ENCODE assay signal across 8 cellular contexts in the genomic region with DNA sequence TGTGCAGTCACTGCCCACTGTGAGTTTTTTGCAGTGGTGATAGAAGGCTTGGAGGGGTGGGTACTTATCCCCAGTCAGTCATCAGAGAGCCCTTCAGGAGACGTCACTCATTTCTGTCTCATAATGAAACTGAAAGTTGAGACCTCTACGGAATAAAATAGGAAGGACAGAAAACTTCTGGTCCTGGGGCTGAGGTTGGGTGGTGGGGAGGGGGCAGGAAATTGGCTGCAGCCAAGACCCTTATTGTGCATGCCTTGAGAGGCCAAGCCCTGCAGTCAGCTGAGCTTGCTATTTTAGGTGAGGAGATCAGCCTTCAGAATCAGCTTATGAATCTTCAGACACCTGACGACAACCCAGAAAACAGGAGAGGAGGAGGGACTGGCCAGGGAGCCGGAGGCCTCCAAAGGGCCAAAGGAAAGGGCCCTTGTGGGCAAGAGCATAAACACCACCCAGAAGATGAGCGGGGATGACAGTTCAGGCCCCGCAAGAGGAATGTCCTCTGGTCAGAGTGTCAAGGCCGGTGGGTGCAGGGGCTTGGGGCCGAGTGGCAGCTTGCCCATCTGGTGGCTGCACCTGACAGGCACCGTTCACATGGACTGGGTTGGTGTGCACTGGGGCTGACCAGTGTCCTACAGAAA. TPM values are rescaled to one million over a fixed set of nuclear protein-coding genes. Genes with fewer than 3 reads are reported as not detected.
A peak's percentile ranks its signal among the peaks of the same experiment; 100 is the strongest.
DNase-seq lines count a peak whose midpoint lies in the region; ATAC-seq, FAIRE-seq and TF ChIP-seq lines count a peak whose summit lies in the region.

No MANE protein-coding gene starts in this region.

- H3K9ac ChIP-seq in H1 (replicated peaks in 1 of 4; ENCODE audit: extremely low read depth in 1 of 4, low read depth in 3 of 4, low read length in 3 of 4), result no peak overlapping the region

- peak overlapping the region; percentile 65 to 94 (median 89) for H3K4me3 Mint-ChIP-seq in CD8-positive, alpha-beta memory T cell

- H4K20me1 ChIP-seq in H1 (replicated peaks in 1 of 2; ENCODE audit: control insufficient read depth in 1 of 2, insufficient read depth in 2 of 2, low read length in 2 of 2), result no peaks in the 10 kb centered on the region

- peaks cover 2% of the 10 kb centered on the region for H3K23me2 ChIP-seq in H1 (ENCODE audit: low read depth, low read length)

- peak overlapping the region; percentile 85 for H2BK120ac ChIP-seq in H1 (replicated peaks; ENCODE audit: low read depth, low read length)

- H3K4me1 ChIP-seq in CD8-positive, alpha-beta memory T cell (ENCODE audit: insufficient read depth, low read length), result peaks cover 13% of the 10 kb centered on the region
- H3K4me1 ChIP-seq in H1 (replicated peaks in 1 of 4; ENCODE audit: control insufficient read depth in 3 of 4, insufficient read depth in 4 of 4, low read length in 3 of 4) (peaks cover 8 to 22% (median 15%) of the 10 kb centered on the region in 4 experiments), breast epithelium (no peaks in the 10 kb centered on the region)

- H3K36me3 ChIP-seq in CD8-positive, alpha-beta memory T cell (ENCODE audit: insufficient read depth, low read length), result no peaks in the 10 kb centered on the region
- no peaks in the 10 kb centered on the region for H3K36me3 ChIP-seq in H1 (ENCODE audit: control insufficient read depth in 2 of 4, insufficient read depth in 4 of 4, low read length in 3 of 4)
- H3K36me3 ChIP-seq in breast epithelium, result no peaks in the 10 kb centered on the region

- H3K4me2 ChIP-seq in H1 (ENCODE audit: insufficient read depth in 1 of 2, low read depth in 2 of 2, low read length in 2 of 2), result no peak overlapping the region

- H2BK15ac ChIP-seq in H1 (ENCODE audit: low read length), result peak overlapping the region; percentile 63

- peak overlapping the region; percentile 91; the same call in 1 of the 2 replicates for H2BK12ac ChIP-seq in H1 (ENCODE audit: low read depth, low read length)

- TF ChIP-seq CTCF in H1 (IDR thresholded peaks at IDR 0.05; ENCODE audit: control extremely low read depth in 1 of 3, insufficient read depth in 1 of 3, low read depth in 1 of 3, low read length in 3 of 3) (no peak), breast epithelium (IDR thresholded peaks at IDR 0.05) (no peak)

- no peak overlapping the region for H3K27ac ChIP-seq in CD8-positive, alpha-beta memory T cell (ENCODE audit: low read depth, low read length)
- H3K27ac ChIP-seq in H1 (ENCODE audit: low read depth, low read length) (no peak overlapping the region), breast epithelium (no peak overlapping the region)

- no peak overlapping the region for H2AFZ ChIP-seq in H1 (ENCODE audit: low read length)

- no peaks in the 10 kb centered on the region for H3K27me3 ChIP-seq in CD8-positive, alpha-beta memory T cell (ENCODE audit: insufficient read depth, low read length, poor library complexity, severe bottlenecking)
- H3K27me3 ChIP-seq in H1 (replicated peaks in 1 of 4; ENCODE audit: control insufficient read depth in 3 of 4, extremely low read depth in 1 of 4, insufficient read depth in 3 of 4, low read length in 3 of 4) (no peaks in the 10 kb centered on the region), breast epithelium (peaks cover 0 to 16% of the 10 kb centered on the region in 2 donors)

- H2AK5ac ChIP-seq in H1 (ENCODE audit: low read depth, low read length), result peak overlapping the region; percentile 32; the same call in 1 of the 2 replicates

- H3K4ac ChIP-seq in H1 (replicated peaks; ENCODE audit: insufficient read length, low read depth, low read length), result peak overlapping the region; percentile 48

- H2BK5ac ChIP-seq in H1 (ENCODE audit: low read depth, low read length), result peak overlapping the region; percentile 97; the same call in 1 of the 2 replicates

- no peak overlapping the region for H4K8ac ChIP-seq in H1 (ENCODE audit: extremely low read depth, insufficient read depth, low read length)

- H3K79me2 ChIP-seq in H1 (ENCODE audit: control insufficient read depth in 1 of 2, insufficient read depth in 2 of 2, low read length in 2 of 2), result no peaks in the 10 kb centered on the region

- 87% methylated on average over 9 of the region's 9 CpGs; no CpG with 5 or more reads in 1 of the 2 experiments for WGBS in H1 (ENCODE audit: extremely low coverage in 1 of 2, insufficient coverage in 1 of 2, insufficient read length in 1 of 2, insufficient replicate concordance in 2 of 2, low coverage in 1 of 2, low lambda C conversion rate in 2 of 2, missing lambda C conversion rate in 1 of 2), 2 experiments

- no peak overlapping the region for H3K23ac ChIP-seq in H1 (ENCODE audit: insufficient read length)

- H2BK20ac ChIP-seq in H1 (ENCODE audit: low read length), result peak overlapping the region; percentile 97

- TF ChIP-seq EP300 in H1 (IDR thresholded peaks at IDR 0.05; ENCODE audit: borderline replicate concordance in 1 of 2, low read depth in 2 of 2, low read length in 2 of 2), result no peak

- H3K36me3 Mint-ChIP-seq in CD8-positive, alpha-beta memory T cell, result peaks cover 0 to 2% (median 0%) of the 10 kb centered on the region in 3 donors

- no peak overlapping the region for H4K5ac ChIP-seq in H1 (ENCODE audit: insufficient read length, low read depth, low read length)

- H3K27me3 Mint-ChIP-seq in CD8-positive, alpha-beta memory T cell, result no peaks in the 10 kb centered on the region

- ATAC-seq in GM19438 (IDR thresholded peaks at IDR 0.05; ENCODE audit: low read depth, unreplicated experiment) (peak; percentile 68), HG03558 (IDR thresholded peaks at IDR 0.05; ENCODE audit: extremely low read depth, unreplicated experiment) (peak; percentile 60), HG02840 (IDR thresholded peaks at IDR 0.05; ENCODE audit: low FRiP score, unreplicated experiment) (no peak)

- H3K9me3 ChIP-seq in CD8-positive, alpha-beta memory T cell (ENCODE audit: low read length), result no peaks in the 10 kb centered on the region
- H3K9me3 ChIP-seq in H1 (ENCODE audit: insufficient read depth in 2 of 2, low read depth in 1 of 2, low read length in 1 of 2), result no peaks in the 10 kb centered on the region
- H3K9me3 ChIP-seq in breast epithelium, result no peaks in the 10 kb centered on the region

- TF ChIP-seq RAD21 in H1 (IDR thresholded peaks at IDR 0.05 in 1 of 2, conservative IDR thresholded peaks at IDR 0.05 in 1 of 2; ENCODE audit: low read depth in 2 of 2, low read length in 2 of 2), result no peak

- no peak for FAIRE-seq in H1 (lab: Jason Lieb, UNC)

- DNase-seq in CD8-positive, alpha-beta memory T cell, result peak in 1 of 5 donors; percentile 32
- DNase-seq in H1 (ENCODE audit: low read depth in 1 of 2, low spot score in 2 of 2) (no peak), breast epithelium (ENCODE audit: low spot score in 2 of 2) (no peak), NCI-H1436 treated with DMSO at 0.1 percent for 48 hours (lab: John Stamatoyannopoulos, UW) (no peak), GOT3 (lab: John Stamatoyannopoulos, UW) (no peak)

- H3K4me3 ChIP-seq in CD8-positive, alpha-beta memory T cell (ENCODE audit: low read length), result peak overlapping the region; percentile 65
- no peak overlapping the region for H3K4me3 ChIP-seq in H1 (ENCODE audit: extremely low read depth in 1 of 4, insufficient read depth in 2 of 4, low read depth in 3 of 4, low read length in 4 of 4)
- peak overlapping the region in 1 of 3 donors; percentile 25 for H3K4me3 ChIP-seq in breast epithelium

- no peaks in the 10 kb centered on the region for H3K79me1 ChIP-seq in H1 (ENCODE audit: low read depth, low read length)

- POLR2A ChIA-PET in CD8-positive, alpha-beta memory T cell (lab: Charles Lee), result interaction anchor here (0.5 to 0.7 kb wide), 2 partner anchors 18 to 22 kb away, joined by 3 to 5 read pairs; a partner anchor contains a TSS
- POLR2A ChIA-PET in H1 (lab: Charles Lee; ENCODE audit: partially characterized antibody), result interaction anchor here (0.8 to 7.1 kb wide), 5 partner anchors 8 to 52 kb away, joined by 4 to 72 read pairs (median 5); no protein-coding TSS in a partner anchor

- H3K4me1 Mint-ChIP-seq in CD8-positive, alpha-beta memory T cell, result peaks cover 13 to 16% (median 13%) of the 10 kb centered on the region in 3 donors

- H3K27ac Mint-ChIP-seq in CD8-positive, alpha-beta memory T cell, result peak overlapping the region; percentile 51 to 99 (median 96)

- H3K9me3 Mint-ChIP-seq in CD8-positive, alpha-beta memory T cell, result no peaks in the 10 kb centered on the region

- CTCF ChIA-PET in CD8-positive, alpha-beta memory T cell (lab: Charles Lee), result interaction anchor here (0.6 to 1.5 kb wide), 2 partner anchors 65 to 69 kb away, joined by 3 to 4 read pairs; no protein-coding TSS in a partner anchor
- CTCF ChIA-PET in H1 (lab: Charles Lee; ENCODE audit: partially characterized antibody), result interaction anchor here (0.7 to 5.5 kb wide), 9 partner anchors 9 to 265 kb away, joined by 3 to 51 read pairs (median 7); no protein-coding TSS in a partner anchor

- no peak overlapping the region for H3K56ac ChIP-seq in H1 (replicated peaks; ENCODE audit: insufficient read length, low read depth, low read length)

- intact Hi-C loops in breast epithelium (cut with DNase I; ENCODE audit: low total_unique reads), result no loop called here

- no peak for TF ChIP-seq POLR2A in H1 (IDR thresholded peaks at IDR 0.05; ENCODE audit: control extremely low read depth in 1 of 2, low read depth in 2 of 2, low read length in 2 of 2)
- no peak for TF ChIP-seq POLR2A in breast epithelium (IDR thresholded peaks at IDR 0.05)

- peak overlapping the region; percentile 94 for H4K91ac ChIP-seq in H1 (replicated peaks; ENCODE audit: insufficient read length, low read length)

- no peak overlapping the region for H3K14ac ChIP-seq in H1 (ENCODE audit: insufficient read length)

- H3K18ac ChIP-seq in H1 (ENCODE audit: extremely low read depth, low read length), result peak overlapping the region; percentile 80

TF ChIP-seq in H1, 55 proteins besides CTCF, POLR2A, EP300 and RAD21 (continues in another document):
- TF ChIP-seq KDM4A (IDR thresholded peaks at IDR 0.05; ENCODE audit: low read depth, low read length, severe bottlenecking), result no peak
- TF ChIP-seq KDM5A (IDR thresholded peaks at IDR 0.05; ENCODE audit: low read length), result no peak
- no peak for TF ChIP-seq CEBPB (IDR thresholded peaks at IDR 0.05; ENCODE audit: low read depth, low read length)
- TF ChIP-seq CBX8 (IDR thresholded peaks at IDR 0.05; ENCODE audit: borderline replicate concordance, low read depth, low read length), result no peak

RNA-seq across cellular contexts. Expression of a gene that starts 17.9 kb away (rescaled TPM):
- total RNA-seq in CD8-positive, alpha-beta memory T cell, result 10 to 100 TPM in 1 of 2 experiments, 1 to 10 TPM in 1; 8.6 to 11.1 TPM
- polyA plus RNA-seq in CD8-positive, alpha-beta memory T cell, result 76.9 TPM
- 31.5 and 35.6 TPM in 2 replicates for total RNA-seq in H1 (2021; fragmentation: NEBNext Ultra II Directional; extraction: Animal tissue kit (Norgen Biotek cat#: 25700))
- 42.2 and 47.9 TPM in 2 replicates for polyA plus RNA-seq in H1 (2011; rRNA removed)
- polyA plus RNA-seq in H1 (2011; cell fraction: cytosol; rRNA removed), result 21.6 TPM
- polyA plus RNA-seq in H1 (2011; cell fraction: nucleus; rRNA removed), result 29.1 TPM
- polyA plus RNA-seq in H1 (2012, experiment 1 of 2), result 26.6 to 35.8 TPM (median 31.6 TPM) in 4 replicates
- 26.0 TPM for polyA plus RNA-seq in H1 (2012, experiment 2 of 2)
- polyA plus RNA-seq in H1 (2013, experiment 1 of 2), result 23.4 TPM
- 23.6 TPM for polyA plus RNA-seq in H1 (2013, experiment 2 of 2)
- 27.1 and 28.3 TPM in 2 replicates for polyA minus RNA-seq in H1 (2011; rRNA and poly(A)+ RNA removed)
- 15.7 TPM for polyA minus RNA-seq in H1 (2011; cell fraction: cytosol; rRNA and poly(A)+ RNA removed)
- polyA minus RNA-seq in H1 (2011; cell fraction: nucleus; rRNA and poly(A)+ RNA removed), result 14.6 TPM
- total RNA-seq in breast epithelium, result 10 to 100 TPM in 2 of 3 donors, 1 to 10 TPM in 1; 6.6 to 25.8 (median 18.1) TPM
